ENCODE assay signal across 12 cellular contexts in the genomic region with DNA sequence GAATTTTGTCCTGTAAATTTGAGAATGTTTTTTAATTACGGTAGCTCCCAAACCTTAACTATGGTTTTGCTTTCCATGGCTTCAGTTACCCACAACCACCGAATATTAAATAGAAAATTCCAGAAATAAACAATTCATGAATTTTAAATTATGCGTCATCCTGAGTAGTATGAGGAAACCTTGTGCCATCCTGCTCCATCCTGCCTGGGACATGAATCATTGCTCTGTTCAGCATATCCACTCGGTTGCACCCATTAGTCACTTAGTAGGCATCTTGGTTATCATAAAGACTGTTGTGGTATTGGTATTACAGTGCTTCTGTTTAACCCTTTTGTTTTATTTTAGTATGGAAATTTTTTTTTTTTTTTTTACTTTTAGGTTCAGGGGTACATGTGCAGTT. TPM values are rescaled to one million over a fixed set of nuclear protein-coding genes. Genes with fewer than 3 reads are reported as not detected.
DNase-seq lines count a peak whose midpoint lies in the region; ATAC-seq and TF ChIP-seq lines count a peak whose summit lies in the region.
"Had no signal": no experiment of that assay in that cellular context is flagged by ENCODE, and none has a peak within 500 bp of the region (broad histone marks: within the 10 kb centered on the region; RNA-seq: fewer than 3 reads in every experiment).

No MANE protein-coding gene starts in this region.

- DNase-seq in BJ (ENCODE audit: low read depth) (peak; percentile 46), caudate nucleus (lab: John Stamatoyannopoulos, UW) (no peak), NCI-H1436 treated with DMSO at 0.1 percent for 48 hours (lab: John Stamatoyannopoulos, UW) (no peak), heart right ventricle (no peak), C1 segment of cervical spinal cord (lab: John Stamatoyannopoulos, UW) (no peak)
- no peak for DNase-seq in natural killer cell treated with Interleukin-12 subunit alpha and Interleukin-12 subunit beta and Interleukin-15 and Interleukin-18, amount 100 ng/mL, for 72 hours (ENCODE audit: low spot score)
- DNase-seq: activated B cell treated with CpG ODN at 0.5 μM for 24 hours, left colon, NCI-H510A had no signal

- H3K4me1 ChIP-seq in KMS-11 (ENCODE audit: low read depth, poor library complexity, severe bottlenecking): peaks cover 100% of the 10 kb centered on the region
- no peaks in the 10 kb centered on the region for H3K4me1 ChIP-seq in heart right ventricle

- ATAC-seq in natural killer cell treated with Interleukin-12 subunit alpha and Interleukin-12 subunit beta and Interleukin-15 and Interleukin-18, amount 100 ng/mL, for 72 hours: peak in 1 of 2 donors; percentile 65
- no peak for ATAC-seq in heart right ventricle
- ATAC-seq in HG03565 (IDR thresholded peaks at IDR 0.05; ENCODE audit: unreplicated experiment): no peak
- ATAC-seq: left colon had no signal

- peaks cover 48% of the 10 kb centered on the region; the same call in 1 of the 2 replicates for H3K79me2 ChIP-seq in KMS-11 (ENCODE audit: insufficient read depth, low read depth)

- intact Hi-C loops in heart right ventricle (cut with DNase I): no loop called here

- H3K9me3 ChIP-seq in heart right ventricle: no peaks in the 10 kb centered on the region

- no peaks in the 10 kb centered on the region for H4K20me1 ChIP-seq in KMS-11 (ENCODE audit: insufficient read depth)

- POLR2A ChIA-PET in BJ (lab: Charles Lee): no interaction called here

- no peak overlapping the region for H3K4me3 ChIP-seq in BJ (ENCODE audit: low read depth, low read length)
- H3K4me3 ChIP-seq in KMS-11 (IDR thresholded peaks at IDR 0.05; ENCODE audit: insufficient read depth, low read depth, low read length): no peak overlapping the region
- H3K4me3 ChIP-seq in heart right ventricle: no peak overlapping the region

- H3K36me3 Mint-ChIP-seq in natural killer cell treated with Interleukin-12 subunit alpha and Interleukin-12 subunit beta and Interleukin-15 and Interleukin-18, amount 100 ng/mL, for 72 hours: peaks cover 26% of the 10 kb centered on the region

- peaks cover 2% of the 10 kb centered on the region for H3K36me3 ChIP-seq in BJ (ENCODE audit: control insufficient read depth, insufficient read depth, low read length)
- H3K36me3 ChIP-seq in KMS-11 (ENCODE audit: insufficient read depth): no peaks in the 10 kb centered on the region; the same call in 1 of the 2 replicates
- peaks cover 0 to 26% (median 0%) of the 10 kb centered on the region in 9 donors for H3K36me3 ChIP-seq in heart right ventricle

- no peak overlapping the region for H3K9ac ChIP-seq in KMS-11

- no peak overlapping the region for H2AFZ ChIP-seq in KMS-11 (ENCODE audit: low read depth)

- no peak overlapping the region for H3K4me3 Mint-ChIP-seq in natural killer cell treated with Interleukin-12 subunit alpha and Interleukin-12 subunit beta and Interleukin-15 and Interleukin-18, amount 100 ng/mL, for 72 hours
- H3K4me3 Mint-ChIP-seq: activated B cell treated with CpG ODN at 0.5 μM for 24 hours had no signal

- no peaks in the 10 kb centered on the region for H3K9me3 Mint-ChIP-seq in natural killer cell treated with Interleukin-12 subunit alpha and Interleukin-12 subunit beta and Interleukin-15 and Interleukin-18, amount 100 ng/mL, for 72 hours

- peaks cover 68 to 73% of the 10 kb centered on the region in 2 donors for H3K4me1 Mint-ChIP-seq in natural killer cell treated with Interleukin-12 subunit alpha and Interleukin-12 subunit beta and Interleukin-15 and Interleukin-18, amount 100 ng/mL, for 72 hours (ENCODE audit: low read depth in 2 of 2)

- H3K27me3 Mint-ChIP-seq in natural killer cell treated with Interleukin-12 subunit alpha and Interleukin-12 subunit beta and Interleukin-15 and Interleukin-18, amount 100 ng/mL, for 72 hours: no peaks in the 10 kb centered on the region
- H3K27me3 Mint-ChIP-seq: activated B cell treated with CpG ODN at 0.5 μM for 24 hours had no signal

- CTCF ChIA-PET in BJ (lab: Yijun Ruan, JAX): interaction anchor here (1.0 to 2.0 kb wide), 4 partner anchors 10 to 49 kb away, joined by 3 to 7 read pairs (median 6); no protein-coding TSS in a partner anchor

- TF ChIP-seq CTCF in BJ (IDR thresholded peaks at IDR 0.05; ENCODE audit: insufficient read depth, low read depth, low read length): no peak
- TF ChIP-seq CTCF in KMS-11 (conservative IDR thresholded peaks at IDR 0.05; ENCODE audit: low read depth, low read length): no peak
- TF ChIP-seq CTCF in heart right ventricle (IDR thresholded peaks at IDR 0.05): no peak

- no peak overlapping the region; the same call in 1 of the 2 replicates for H3K27ac ChIP-seq in KMS-11
- peak overlapping the region; percentile 24 for H3K27ac ChIP-seq in caudate nucleus (ENCODE audit: low read depth, low read length)
- no peak overlapping the region for H3K27ac ChIP-seq in heart right ventricle

- WGBS in heart right ventricle, 2 donors: 77 to 84% methylated on average over 4 of the region's 4 CpGs

- peak overlapping the region; percentile 38 to 92 for H3K27ac Mint-ChIP-seq in natural killer cell treated with Interleukin-12 subunit alpha and Interleukin-12 subunit beta and Interleukin-15 and Interleukin-18, amount 100 ng/mL, for 72 hours

- peak overlapping the region; percentile 95; the same call in 1 of the 2 replicates for H3K4me2 ChIP-seq in KMS-11

- H3K27me3 ChIP-seq in BJ (ENCODE audit: control insufficient read depth, insufficient read depth, low read length) (no peaks in the 10 kb centered on the region), KMS-11 (ENCODE audit: insufficient read depth, low read depth) (no peaks in the 10 kb centered on the region), heart right ventricle (no peaks in the 10 kb centered on the region)

RNA-seq across cellular contexts. Expression of a gene that starts 39.7 kb away (rescaled TPM):
- polyA plus RNA-seq in BJ (2011; rRNA removed) (0.64 and 0.74 TPM in 2 replicates), heart right ventricle (under 1 TPM in 1 of 2 donors, not detected in 1; 0.04 TPM)
- polyA minus RNA-seq in BJ (2011; rRNA and poly(A)+ RNA removed): 0.51 and 0.71 TPM in 2 replicates
- total RNA-seq in natural killer cell treated with Interleukin-12 subunit alpha and Interleukin-12 subunit beta and Interleukin-15 and Interleukin-18, amount 100 ng/mL, for 72 hours: under 1 TPM; 0.24 to 0.33 TPM
- total RNA-seq in heart right ventricle: under 1 TPM in 1 of 10 donors, not detected in 9; 0.09 TPM
- total RNA-seq: activated B cell treated with CpG ODN at 0.5 μM for 24 hours, HT-29 had no signal

RNA-seq across cellular contexts. Expression of a gene that starts 53.7 kb away (rescaled TPM):
- polyA plus RNA-seq in BJ (2011; rRNA removed) (not detected in 2 replicates), heart right ventricle (not detected)
- polyA minus RNA-seq in BJ (2011; rRNA and poly(A)+ RNA removed): not detected in 2 replicates
- total RNA-seq in natural killer cell treated with Interleukin-12 subunit alpha and Interleukin-12 subunit beta and Interleukin-15 and Interleukin-18, amount 100 ng/mL, for 72 hours: not detected
- not detected for total RNA-seq in heart right ventricle
- total RNA-seq: activated B cell treated with CpG ODN at 0.5 μM for 24 hours, HT-29, left colon had no signal
